In genomic region chr3:149332227-149332765, GRCh38 we compare ENCODE assay signal across 1 cellular context.
TF ChIP-seq lines count a peak whose summit lies in the region.

No MANE protein-coding gene starts in this region.

TF ChIP-seq in HepG2, 621 proteins besides CTCF, POLR2A, EP300 and RAD21:
- no peak for TF ChIP-seq TCF12 (IDR thresholded peaks at IDR 0.05)
- no peak for TF ChIP-seq TCF12 (CRISPR knock-in tag; IDR thresholded peaks at IDR 0.05)
- TF ChIP-seq ZNF83 (CRISPR knock-in tag; IDR thresholded peaks at IDR 0.05; ENCODE audit: borderline replicate concordance): no peak
- TF ChIP-seq MAFF (IDR thresholded peaks at IDR 0.05; ENCODE audit: low read depth, low read length): peak; percentile 46; the same call in 1 of the 2 replicates
- TF ChIP-seq SMARCE1 (IDR thresholded peaks at IDR 0.05; ENCODE audit: borderline replicate concordance): no peak
- no peak for TF ChIP-seq CEBPG (CRISPR knock-in tag; IDR thresholded peaks at IDR 0.05)
- no peak for TF ChIP-seq MED13 (CRISPR knock-in tag; IDR thresholded peaks at IDR 0.05)
- TF ChIP-seq ZNF775 (CRISPR knock-in tag; IDR thresholded peaks at IDR 0.05; ENCODE audit: borderline replicate concordance): no peak
- no peak for TF ChIP-seq ZNF577 (CRISPR knock-in tag; IDR thresholded peaks at IDR 0.05; ENCODE audit: borderline replicate concordance, low read depth)
- TF ChIP-seq ZNF44 (CRISPR knock-in tag; IDR thresholded peaks at IDR 0.05): no peak
- TF ChIP-seq MAFK (conservative IDR thresholded peaks at IDR 0.05 in 1 of 2, IDR thresholded peaks at IDR 0.05 in 1 of 2; ENCODE audit: low read length in 2 of 2): peak; percentile 23 to 62; a peak in 3 of 4 replicates
- TF ChIP-seq REST (IDR thresholded peaks at IDR 0.05; ENCODE audit: borderline replicate concordance in 1 of 2, low read depth in 1 of 2, low read length in 2 of 2): no peak
- no peak for TF ChIP-seq ZNF274 (CRISPR knock-in tag; IDR thresholded peaks at IDR 0.05)
- TF ChIP-seq JUNB (CRISPR knock-in tag; IDR thresholded peaks at IDR 0.05; ENCODE audit: borderline replicate concordance): no peak
